Comparison of ENCODE assay signal across 1 cellular context in genomic region chr10:133208466-133208865, GRCh38.
TF ChIP-seq lines count a peak whose summit lies in the region.

No MANE protein-coding gene starts in this region.

TF ChIP-seq in IMR-90, 13 proteins besides CTCF, POLR2A, EP300 and RAD21:
- TF ChIP-seq CEBPB (IDR thresholded peaks at IDR 0.05; ENCODE audit: low read depth, low read length) (no peak), BHLHE40 (IDR thresholded peaks at IDR 0.05; ENCODE audit: low read depth, low read length) (no peak), CHD1 (IDR thresholded peaks at IDR 0.05; ENCODE audit: low read depth, low read length) (no peak), SMC3 (IDR thresholded peaks at IDR 0.05; ENCODE audit: low read depth, low read length) (no peak), ELK1 (IDR thresholded peaks at IDR 0.05; ENCODE audit: borderline replicate concordance, low read depth, low read length) (no peak), MAFK (IDR thresholded peaks at IDR 0.05; ENCODE audit: low read depth, low read length) (no peak), MAZ (IDR thresholded peaks at IDR 0.05; ENCODE audit: borderline replicate concordance, low read depth, low read length) (no peak), FOS (IDR thresholded peaks at IDR 0.05; ENCODE audit: low read depth, low read length) (no peak)
